ENCODE assay signal across 13 cellular contexts in the genomic region with DNA sequence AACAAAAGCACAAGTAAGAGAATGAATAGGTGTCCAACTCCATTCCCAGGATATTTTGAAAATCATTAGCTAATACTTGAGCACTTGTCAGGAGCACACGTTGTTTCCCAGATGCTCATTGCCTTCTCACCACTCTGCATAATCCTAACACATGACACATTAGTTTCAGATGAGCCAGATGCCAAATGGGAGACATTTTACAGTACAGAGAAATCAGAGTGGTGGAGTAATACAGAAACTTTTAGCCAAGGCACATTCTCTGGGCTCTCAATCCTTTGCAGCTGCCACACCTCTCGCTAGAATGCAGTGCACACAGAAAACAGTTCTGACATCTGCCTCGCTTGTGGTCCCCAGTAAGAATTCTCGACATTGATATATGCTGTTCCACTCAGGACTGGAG.
A peak's percentile ranks its signal among the peaks of the same experiment; 100 is the strongest.
DNase-seq lines count a peak whose midpoint lies in the region; ATAC-seq, FAIRE-seq and TF ChIP-seq lines count a peak whose summit lies in the region.
"Had no signal": no experiment of that assay in that cellular context is flagged by ENCODE, and none has a peak within 500 bp of the region (broad histone marks: within the 10 kb centered on the region; RNA-seq: fewer than 3 reads in every experiment).

No MANE protein-coding gene starts in this region.

- H3K27ac ChIP-seq in gastroesophageal sphincter (peak overlapping the region in 3 of 4 donors; percentile 32 to 66 (median 34)), sigmoid colon (peak overlapping the region; percentile 29 to 77 (median 66))
- H3K27ac ChIP-seq: stomach had no signal

- peak; percentile 71 for ATAC-seq in gastroesophageal sphincter

- H3K36me3 ChIP-seq in gastroesophageal sphincter (no peaks in the 10 kb centered on the region), sigmoid colon (no peaks in the 10 kb centered on the region)
- H3K36me3 ChIP-seq: stomach had no signal

- no peak for DNase-seq in GM12892 (ENCODE audit: insufficient read length)
- DNase-seq in RPMI8226: peak; percentile 54
- no peak for DNase-seq in sigmoid colon
- DNase-seq in activated CD8-positive, alpha-beta memory T cell treated with anti-CD3 and anti-CD28 coated beads for 24 hours: no peak
- DNase-seq in amniotic stem cell (lab: John Stamatoyannopoulos, UW): no peak
- no peak for DNase-seq in COLO668 (lab: John Stamatoyannopoulos, UW; ENCODE audit: unreplicated experiment)
- DNase-seq in Kasumi-1 (lab: John Stamatoyannopoulos, UW): no peak
- DNase-seq: COR-L47, head of caudate nucleus, KG1, retina, stomach had no signal

- H3K4me3 ChIP-seq in gastroesophageal sphincter: no peak overlapping the region
- no peak overlapping the region for H3K4me3 ChIP-seq in sigmoid colon
- H3K4me3 ChIP-seq: stomach had no signal

- WGBS in gastroesophageal sphincter (ENCODE audit: low coverage in 1 of 2), 2 donors: 28 to 40% methylated on average over 4 of the region's 4 CpGs
- 15 to 66% methylated on average over 4 of the region's 4 CpGs for WGBS in sigmoid colon, 2 donors

- TF ChIP-seq POLR2A in GM12892 (IDR thresholded peaks at IDR 0.05; ENCODE audit: low read depth, low read length): no peak
- no peak for TF ChIP-seq POLR2A in gastroesophageal sphincter (IDR thresholded peaks at IDR 0.05)
- no peak for TF ChIP-seq POLR2A in sigmoid colon (IDR thresholded peaks at IDR 0.05)

- peak; percentile 87 for FAIRE-seq in GM12892 (lab: Jason Lieb, UNC)

- H3K4me1 ChIP-seq in gastroesophageal sphincter (peaks cover 3 to 43% (median 5%) of the 10 kb centered on the region in 3 donors), sigmoid colon (peaks cover 0 to 58% (median 50%) of the 10 kb centered on the region in 4 donors)

- H3K9me3 ChIP-seq in gastroesophageal sphincter (no peaks in the 10 kb centered on the region), sigmoid colon (no peaks in the 10 kb centered on the region)
- H3K9me3 ChIP-seq: stomach had no signal

- H3K27me3 ChIP-seq in gastroesophageal sphincter (no peaks in the 10 kb centered on the region), sigmoid colon (no peaks in the 10 kb centered on the region)
- H3K27me3 ChIP-seq: stomach had no signal

- no peak for TF ChIP-seq EP300 in gastroesophageal sphincter (IDR thresholded peaks at IDR 0.05)
- TF ChIP-seq EP300 in sigmoid colon (IDR thresholded peaks at IDR 0.05): no peak

- intact Hi-C loops in sigmoid colon (cut with DNase I): no loop called here

- TF ChIP-seq CTCF in gastroesophageal sphincter (IDR thresholded peaks at IDR 0.05) (no peak), sigmoid colon (IDR thresholded peaks at IDR 0.05) (no peak)
